23 cellular contexts compared by ENCODE assay signal in the genomic region with DNA sequence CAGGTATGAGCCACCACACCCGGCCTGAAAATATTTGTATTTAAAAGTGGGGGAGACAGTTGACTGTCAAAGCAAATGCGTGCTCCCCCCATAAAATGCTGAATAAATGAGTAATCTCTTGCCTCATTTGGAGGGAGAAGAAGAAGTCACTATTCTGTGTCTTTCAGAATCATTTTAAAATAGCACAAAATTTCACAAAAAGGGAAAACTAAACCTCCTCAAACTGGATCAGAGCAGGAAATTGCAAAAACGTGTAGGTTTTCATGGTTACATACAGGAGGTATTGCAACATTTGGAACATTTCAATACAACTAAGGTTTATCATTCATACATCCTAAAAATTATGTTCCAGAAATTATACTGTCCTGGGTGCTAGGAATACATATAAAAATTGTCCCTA. TPM values are rescaled to one million over a fixed set of nuclear protein-coding genes. Genes with fewer than 3 reads are reported as not detected.
DNase-seq lines count a peak whose midpoint lies in the region; ATAC-seq and TF ChIP-seq lines count a peak whose summit lies in the region.
"Had no signal": no experiment of that assay in that cellular context is flagged by ENCODE, and none has a peak within 500 bp of the region (broad histone marks: within the 10 kb centered on the region; RNA-seq: fewer than 3 reads in every experiment).

No MANE protein-coding gene starts in this region.

- H3K4me3 Mint-ChIP-seq in activated T-cell treated with anti-CD3 and anti-CD28 coated beads, Interleukin-2, amount 50 U/mL, for 24 hours: no peak overlapping the region
- H3K4me3 Mint-ChIP-seq in activated T-helper 17 cell treated with anti-CD3 and anti-CD28 coated beads, Interleukin-2, amount 50 U/mL, for 72 hours: no peak overlapping the region
- no peak overlapping the region for H3K4me3 Mint-ChIP-seq in neural progenitor cell

- no peaks in the 10 kb centered on the region for H3K4me1 ChIP-seq in neural progenitor cell

- peaks cover 52% of the 10 kb centered on the region for H3K79me2 ChIP-seq in neural progenitor cell (ENCODE audit: low read depth)

- TF ChIP-seq CTCF in neural progenitor cell (IDR thresholded peaks at IDR 0.05): no peak

- no peak for DNase-seq in activated T-cell treated with anti-CD3 and anti-CD28 coated beads, Interleukin-2, amount 50 U/mL, for 24 hours
- DNase-seq in activated T-cell treated with anti-CD3 and anti-CD28 coated beads, Interleukin-2, amount 50 U/mL, for 48 hours: no peak
- DNase-seq in NOMO-1 (lab: John Stamatoyannopoulos, UW; ENCODE audit: unreplicated experiment in 2 of 2): peak; percentile 60 to 84
- no peak for DNase-seq in neural progenitor cell (ENCODE audit: low spot score)
- DNase-seq in ACHN: no peak
- DNase-seq: 8988T; activated CD4-positive, alpha-beta T cell treated with anti-CD3 and anti-CD28 coated beads, Interleukin-2, amount 50 U/mL, for 1 hour; activated naive CD8-positive, alpha-beta T cell treated with anti-CD3 and anti-CD28 coated beads for 36 hours; activated T-cell treated with anti-CD3 and anti-CD28 coated beads for 4 hours; CD4-positive, alpha-beta T cell; DMS79; NCI-H1048; NCI-H2081; ovary; stimulated activated naive CD4-positive, alpha-beta T cell; thyroid gland had no signal

- H3K9me3 ChIP-seq in neural progenitor cell (ENCODE audit: low read depth): no peaks in the 10 kb centered on the region
- H3K9me3 ChIP-seq: gastroesophageal sphincter, ovary, thyroid gland had no signal

- peak overlapping the region; percentile 31 for H3K27ac Mint-ChIP-seq in activated T-cell treated with anti-CD3 and anti-CD28 coated beads, Interleukin-2, amount 50 U/mL, for 24 hours
- H3K27ac Mint-ChIP-seq in activated T-helper 17 cell treated with anti-CD3 and anti-CD28 coated beads, Interleukin-2, amount 50 U/mL, for 72 hours: peak overlapping the region; percentile 84
- no peak overlapping the region for H3K27ac Mint-ChIP-seq in neural progenitor cell

- peaks cover 55% of the 10 kb centered on the region for H3K4me1 Mint-ChIP-seq in activated T-cell treated with anti-CD3 and anti-CD28 coated beads, Interleukin-2, amount 50 U/mL, for 24 hours (ENCODE audit: low read depth)
- peaks cover 29% of the 10 kb centered on the region for H3K4me1 Mint-ChIP-seq in activated T-helper 17 cell treated with anti-CD3 and anti-CD28 coated beads, Interleukin-2, amount 50 U/mL, for 72 hours
- H3K4me1 Mint-ChIP-seq in neural progenitor cell: no peaks in the 10 kb centered on the region

- in situ Hi-C loops in ACHN (cut with HindIII; ENCODE audit: low pct_ligation_motif_present, low pct_unique_long_range_greater_than_20kb, low sequenced_read_pairs): no loop called here

- no peaks in the 10 kb centered on the region for H3K27me3 ChIP-seq in neural progenitor cell
- H3K27me3 ChIP-seq: gastroesophageal sphincter, ovary, thyroid gland had no signal

- no peak for ATAC-seq in activated T-helper 17 cell treated with anti-CD3 and anti-CD28 coated beads, Interleukin-2, amount 50 U/mL, for 72 hours (replicated peaks)
- ATAC-seq in HG02973 (IDR thresholded peaks at IDR 0.05; ENCODE audit: unreplicated experiment) (no peak), HG03565 (IDR thresholded peaks at IDR 0.05; ENCODE audit: unreplicated experiment) (no peak)
- ATAC-seq: gastroesophageal sphincter, sciatic nerve, SK-N-SH treated with all-trans-retinoic acid at 6 μM for 48 hours had no signal

- H3K27ac ChIP-seq in neural progenitor cell: no peak overlapping the region
- H3K27ac ChIP-seq: epithelial cell of prostate, gastroesophageal sphincter, ovary, thyroid gland had no signal

- H3K9ac ChIP-seq in neural progenitor cell: peak overlapping the region; percentile 5

- no peaks in the 10 kb centered on the region for H3K9me3 Mint-ChIP-seq in activated T-cell treated with anti-CD3 and anti-CD28 coated beads, Interleukin-2, amount 50 U/mL, for 24 hours
- no peaks in the 10 kb centered on the region for H3K9me3 Mint-ChIP-seq in activated T-helper 17 cell treated with anti-CD3 and anti-CD28 coated beads, Interleukin-2, amount 50 U/mL, for 72 hours
- H3K9me3 Mint-ChIP-seq in neural progenitor cell: no peaks in the 10 kb centered on the region
- H3K9me3 Mint-ChIP-seq: activated naive CD8-positive, alpha-beta T cell treated with anti-CD3 and anti-CD28 coated beads for 36 hours; CD4-positive, alpha-beta T cell had no signal

- H3K4me3 ChIP-seq in neural progenitor cell: no peak overlapping the region
- H3K4me3 ChIP-seq: gastroesophageal sphincter, ovary, thyroid gland had no signal

- H3F3A ChIP-seq in neural progenitor cell (ENCODE audit: low read depth): no peaks in the 10 kb centered on the region

- H3K36me3 ChIP-seq in neural progenitor cell: no peaks in the 10 kb centered on the region
- H3K36me3 ChIP-seq: ovary, thyroid gland had no signal

- no peak overlapping the region for H2AFZ ChIP-seq in neural progenitor cell (replicated peaks)

- H3K4me2 ChIP-seq in neural progenitor cell: no peak overlapping the region

- no peaks in the 10 kb centered on the region for H3K27me3 Mint-ChIP-seq in activated T-cell treated with anti-CD3 and anti-CD28 coated beads, Interleukin-2, amount 50 U/mL, for 24 hours
- H3K27me3 Mint-ChIP-seq in activated T-helper 17 cell treated with anti-CD3 and anti-CD28 coated beads, Interleukin-2, amount 50 U/mL, for 72 hours: no peaks in the 10 kb centered on the region
- H3K27me3 Mint-ChIP-seq in neural progenitor cell (ENCODE audit: insufficient read depth, low read depth): no peaks in the 10 kb centered on the region
- H3K27me3 Mint-ChIP-seq: activated naive CD8-positive, alpha-beta T cell treated with anti-CD3 and anti-CD28 coated beads for 36 hours; CD4-positive, alpha-beta T cell had no signal

- H4K20me1 ChIP-seq in neural progenitor cell (ENCODE audit: low read depth): peaks cover 74% of the 10 kb centered on the region

- H3K36me3 Mint-ChIP-seq in activated T-cell treated with anti-CD3 and anti-CD28 coated beads, Interleukin-2, amount 50 U/mL, for 24 hours (ENCODE audit: low read depth): peaks cover 78% of the 10 kb centered on the region
- H3K36me3 Mint-ChIP-seq in activated T-helper 17 cell treated with anti-CD3 and anti-CD28 coated beads, Interleukin-2, amount 50 U/mL, for 72 hours (ENCODE audit: low read depth): peaks cover 56% of the 10 kb centered on the region
- no peaks in the 10 kb centered on the region for H3K36me3 Mint-ChIP-seq in neural progenitor cell

RNA-seq across cellular contexts. Expression of a gene that starts 13.6 kb away (rescaled TPM):
- total RNA-seq in activated T-helper 17 cell treated with anti-CD3 and anti-CD28 coated beads, Interleukin-2, amount 50 U/mL, for 72 hours: 10 to 100 TPM; 23.5 to 27.2 TPM
- 5.6 and 5.9 TPM in 2 replicates for total RNA-seq in neural progenitor cell (ENCODE audit: low replicate concordance)

RNA-seq across cellular contexts. Expression of a gene that starts 37.8 kb away (rescaled TPM):
- 10 to 100 TPM; 20.1 to 48.3 TPM for total RNA-seq in activated T-helper 17 cell treated with anti-CD3 and anti-CD28 coated beads, Interleukin-2, amount 50 U/mL, for 72 hours
- total RNA-seq in neural progenitor cell (ENCODE audit: low replicate concordance): 12.9 and 17.4 TPM in 2 replicates

RNA-seq across cellular contexts. Expression of a gene that starts 38.2 kb away (rescaled TPM):
- 10 to 100 TPM; 17.7 to 29.4 TPM for total RNA-seq in activated T-helper 17 cell treated with anti-CD3 and anti-CD28 coated beads, Interleukin-2, amount 50 U/mL, for 72 hours
- 17.7 and 35.7 TPM in 2 replicates for total RNA-seq in neural progenitor cell (ENCODE audit: low replicate concordance)

RNA-seq across cellular contexts. Expression of a gene that starts 52.1 kb away (rescaled TPM):
- 1 to 10 TPM; 3.0 to 5.2 TPM for total RNA-seq in activated T-helper 17 cell treated with anti-CD3 and anti-CD28 coated beads, Interleukin-2, amount 50 U/mL, for 72 hours
- total RNA-seq in neural progenitor cell (ENCODE audit: low replicate concordance): 0.24 and 0.40 TPM in 2 replicates

Comparison
In these comparisons a context has a peak if more than half of its experiments do, and no peak if none do; other contexts are left out.
1. DNase-seq: peak in NOMO-1 (2 of 2); none in activated T-cell treated with anti-CD3 and anti-CD28 coated beads, Interleukin-2, amount 50 U/mL, for 24 hours (single experiment), activated T-cell treated with anti-CD3 and anti-CD28 coated beads, Interleukin-2, amount 50 U/mL, for 48 hours (0 of 2), neural progenitor cell (single experiment) and ACHN (single experiment).